ENCODE assay signal across 16 cellular contexts in genomic region chr1:207031632-207032258, GRCh38. TPM values are rescaled to one million over a fixed set of nuclear protein-coding genes. Genes with fewer than 3 reads are reported as not detected.
DNase-seq lines count a peak whose midpoint lies in the region; ATAC-seq and TF ChIP-seq lines count a peak whose summit lies in the region.
"Had no signal": no experiment of that assay in that cellular context is flagged by ENCODE, and none has a peak within 500 bp of the region (broad histone marks: within the 10 kb centered on the region; RNA-seq: fewer than 3 reads in every experiment).

No MANE protein-coding gene starts in this region.

- H3K4me3 ChIP-seq in Caco-2 (ENCODE audit: low read depth, low read length), result peak overlapping the region; percentile 41
- H3K4me3 ChIP-seq in epithelial cell of proximal tubule (ENCODE audit: low read depth, low read length), result peak overlapping the region; percentile 53
- H3K4me3 ChIP-seq in mucosa of stomach (ENCODE audit: low read length), result peak overlapping the region; percentile 64

- H3K27me3 Mint-ChIP-seq in Caco-2 (ENCODE audit: insufficient read depth, unreplicated experiment), result no peaks in the 10 kb centered on the region

- CTCF ChIA-PET in Caco-2 (lab: Charles Lee), result interaction anchor here (0.9 to 1.8 kb wide), 4 partner anchors 7 to 97 kb away, joined by 3 to 15 read pairs (median 8); partner anchors contain the start of gene PFKFB2

- H3K9me3 Mint-ChIP-seq in Caco-2 (ENCODE audit: unreplicated experiment), result no peaks in the 10 kb centered on the region
- H3K9me3 Mint-ChIP-seq: activated T-helper 1 cell treated with anti-CD3 and anti-CD28 coated beads, Interleukin-12 subunit alpha, Interleukin-12 subunit beta, Interleukin-2, Interleukin-4 antibody, amounts not matched to agents 30 ng/mL and 10 ng/mL and 1 ng/mL, durations not matched to agents 14 hours and 24 hours and 36 hours had no signal

- H3K9ac ChIP-seq in mucosa of stomach (ENCODE audit: low read length), result peak overlapping the region; percentile 96

- peak overlapping the region; percentile 78 for H3K4me3 Mint-ChIP-seq in Caco-2 (ENCODE audit: unreplicated experiment)
- H3K4me3 Mint-ChIP-seq: activated T-helper 1 cell treated with anti-CD3 and anti-CD28 coated beads, Interleukin-12 subunit alpha, Interleukin-12 subunit beta, Interleukin-2, Interleukin-4 antibody, amounts not matched to agents 30 ng/mL and 10 ng/mL and 1 ng/mL, durations not matched to agents 14 hours and 24 hours and 36 hours had no signal

- DNase-seq in Caco-2, result no peak
- DNase-seq in NCI-H2081 treated with DMSO at 0.1 percent for 48 hours (lab: John Stamatoyannopoulos, UW), result peak; percentile 65
- DNase-seq in epithelial cell of proximal tubule (ENCODE audit: low read depth), result no peak
- DNase-seq in HuH-7 (ENCODE audit: low spot score), result no peak
- DNase-seq in posterior cingulate gyrus, result no peak
- DNase-seq in midbrain (lab: John Stamatoyannopoulos, UW), result no peak
- DNase-seq: AML-193, brain microvascular endothelial cell, GF-D8, IMR-90, kidney glomerular epithelial cell, retina, SIG-M5 had no signal

- intact Hi-C loops in Caco-2 (cut with micrococcal nuclease; ENCODE audit: unreplicated experiment) (loop anchor here (1.0 to 2.0 kb wide), 2 partner anchors 11 to 19 kb away; partner anchors contain the start of gene YOD1), posterior cingulate gyrus (cut with DNase I) (no loop called here)

- peaks cover 44% of the 10 kb centered on the region for H3K4me1 Mint-ChIP-seq in Caco-2 (ENCODE audit: low read depth, unreplicated experiment)

- H3K36me3 ChIP-seq in Caco-2 (ENCODE audit: control insufficient read depth, insufficient read depth, low read length), result no peaks in the 10 kb centered on the region; the same call in 1 of the 2 replicates
- peaks cover 11% of the 10 kb centered on the region for H3K36me3 ChIP-seq in mucosa of stomach (ENCODE audit: control insufficient read depth, insufficient read depth, low read length)
- H3K36me3 ChIP-seq: brain microvascular endothelial cell had no signal

- ATAC-seq in HG03442 (IDR thresholded peaks at IDR 0.05; ENCODE audit: unreplicated experiment), result no peak

- no peak for TF ChIP-seq CTCF in Caco-2 (IDR thresholded peaks at IDR 0.05; ENCODE audit: insufficient read depth in 1 of 2, low read depth in 1 of 2, low read length in 1 of 2, severe bottlenecking in 1 of 2, unreplicated experiment in 1 of 2)
- TF ChIP-seq CTCF in epithelial cell of proximal tubule (conservative IDR thresholded peaks at IDR 0.05; ENCODE audit: low read depth, low read length), result no peak

- BruUV-seq in Caco-2 (replicated peaks; lab: Mats Ljungman, UMichigan), result no TSS peak

- POLR2A ChIA-PET in Caco-2 (lab: Charles Lee), result interaction anchor here (0.5 to 3.8 kb wide), 6 partner anchors 11 to 1479 kb away, joined by 4 to 39 read pairs (median 10); partner anchors contain the start of genes CD55, PFKFB2 and YOD1

- no peaks in the 10 kb centered on the region for H3K9me3 ChIP-seq in Caco-2
- no peaks in the 10 kb centered on the region for H3K9me3 ChIP-seq in mucosa of stomach (ENCODE audit: control insufficient read depth, low read length)

- H3K4me1 ChIP-seq in Caco-2 (peaks cover 59% of the 10 kb centered on the region), mucosa of stomach (ENCODE audit: control insufficient read depth, insufficient read depth, low read length) (peaks cover 44% of the 10 kb centered on the region)

- H3K27me3 ChIP-seq in Caco-2 (replicated peaks; ENCODE audit: control insufficient read depth, insufficient read depth, low read length) (no peaks in the 10 kb centered on the region), mucosa of stomach (ENCODE audit: control insufficient read depth, insufficient read depth, low read length) (no peaks in the 10 kb centered on the region)
- H3K27me3 ChIP-seq: brain microvascular endothelial cell had no signal

- H3K36me3 Mint-ChIP-seq in Caco-2 (ENCODE audit: insufficient read depth, unreplicated experiment), result peaks cover 9% of the 10 kb centered on the region

- H3K27ac Mint-ChIP-seq in Caco-2 (ENCODE audit: unreplicated experiment), result peak overlapping the region; percentile 88
- H3K27ac Mint-ChIP-seq: activated T-helper 1 cell treated with anti-CD3 and anti-CD28 coated beads, Interleukin-12 subunit alpha, Interleukin-12 subunit beta, Interleukin-2, Interleukin-4 antibody, amounts not matched to agents 30 ng/mL and 10 ng/mL and 1 ng/mL, durations not matched to agents 14 hours and 24 hours and 36 hours had no signal

RNA-seq across cellular contexts. Expression of gene C1orf116, which starts 0.8 kb away (rescaled TPM):
- total RNA-seq in Caco-2 (2022) (8.7 and 10.4 TPM in 2 replicates), epithelial cell of proximal tubule (21.6 and 22.5 TPM in 2 replicates)
- total RNA-seq: activated T-helper 1 cell treated with anti-CD3 and anti-CD28 coated beads, Interleukin-12 subunit alpha, Interleukin-12 subunit beta, Interleukin-2, Interleukin-4 antibody, amounts not matched to agents 30 ng/mL and 10 ng/mL and 1 ng/mL, durations not matched to agents 14 hours and 24 hours and 36 hours had no signal

RNA-seq across cellular contexts. Expression of gene YOD1, which starts 19.3 kb away (rescaled TPM):
- total RNA-seq in Caco-2 (2022), result 11.8 and 11.9 TPM in 2 replicates
- 6.7 TPM in 2 replicates for total RNA-seq in epithelial cell of proximal tubule

RNA-seq across cellular contexts. Expression of gene PFKFB2, which starts 21.3 kb away (rescaled TPM):
- total RNA-seq in Caco-2 (2022), result 36.4 and 38.9 TPM in 2 replicates
- 3.8 and 5.1 TPM in 2 replicates for total RNA-seq in epithelial cell of proximal tubule

RNA-seq across cellular contexts. Expression of gene C4BPB, which starts 56.9 kb away (rescaled TPM):
- total RNA-seq in Caco-2 (2022) (93.0 and 99.8 TPM in 2 replicates), epithelial cell of proximal tubule (not detected in 2 replicates)
- total RNA-seq: IMR-90 had no signal
